ENCODE assay signal across 2 cellular contexts in the genomic region with DNA sequence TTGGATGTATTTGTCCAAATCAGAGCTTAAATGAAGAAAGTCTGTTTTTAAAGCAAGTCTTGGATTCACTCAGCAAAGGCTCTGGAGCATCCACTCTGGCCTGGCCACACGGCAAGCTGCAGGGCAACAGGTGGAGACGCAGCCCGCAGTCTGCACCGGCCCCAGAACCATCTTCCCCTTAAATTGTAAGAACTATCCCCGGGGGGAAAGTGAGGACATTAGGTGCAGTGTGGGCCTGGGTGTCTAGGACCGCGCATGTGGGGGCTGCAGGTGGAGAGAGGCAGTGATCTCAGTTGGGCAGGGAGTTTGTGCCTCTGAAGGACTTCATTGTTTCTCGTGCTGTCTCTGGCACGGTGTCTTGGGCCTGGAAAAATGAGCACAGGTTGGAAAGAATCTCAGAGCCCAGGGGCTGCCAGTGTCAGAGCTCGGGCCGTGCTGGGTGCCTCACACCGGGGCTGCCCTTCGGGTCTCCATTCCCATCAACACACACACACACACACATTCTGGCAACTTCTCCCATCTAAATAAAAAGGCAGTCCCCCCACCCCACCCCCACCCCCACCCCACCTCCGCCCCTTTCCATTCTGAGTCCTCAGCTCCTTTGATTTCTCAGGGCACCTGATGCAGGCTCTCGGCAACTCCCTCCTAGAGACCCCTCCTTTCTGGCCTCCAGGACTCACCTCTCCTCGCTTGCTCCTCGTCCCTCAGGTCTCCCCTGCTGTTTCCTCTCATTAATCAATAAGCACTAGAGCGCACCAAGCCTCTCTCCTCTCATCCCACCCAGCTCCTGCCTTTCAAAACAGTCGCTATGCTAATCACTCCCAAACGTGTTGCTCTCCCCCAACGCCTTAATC.
A peak's percentile ranks its signal among the peaks of the same experiment; 100 is the strongest.
TF ChIP-seq lines count a peak whose summit lies in the region.

No MANE protein-coding gene starts in this region.

TF ChIP-seq in HEK293, 187 proteins besides CTCF, POLR2A, EP300 and RAD21:
- peak; percentile 62; the same call in 1 of the 2 replicates for TF ChIP-seq SCRT1 (tag by site-specific recombination; IDR thresholded peaks at IDR 0.05; ENCODE audit: borderline replicate concordance)
- TF ChIP-seq RBAK (tag by site-specific recombination; IDR thresholded peaks at IDR 0.05) = no peak
- peak; percentile 79 for TF ChIP-seq SCRT2 (tag by site-specific recombination; IDR thresholded peaks at IDR 0.05)
TF ChIP-seq in HEK293: peak in this region for 2.

TF ChIP-seq in H1, 55 proteins besides CTCF, POLR2A, EP300 and RAD21:
- TF ChIP-seq TAF1 (IDR thresholded peaks at IDR 0.05; ENCODE audit: low read depth, low read length) (no peak), SRF (IDR thresholded peaks at IDR 0.05; ENCODE audit: low read depth, low read length) (no peak), BCL11A (IDR thresholded peaks at IDR 0.05; ENCODE audit: low read depth in 2 of 2, low read length in 2 of 2) (no peak), CBX8 (IDR thresholded peaks at IDR 0.05; ENCODE audit: borderline replicate concordance, low read depth, low read length) (no peak)
